ENCODE assay signal across 10 cellular contexts in genomic region chr11:13970986-13971385, GRCh38. TPM values are rescaled to one million over a fixed set of nuclear protein-coding genes. Genes with fewer than 3 reads are reported as not detected.
A peak's percentile ranks its signal among the peaks of the same experiment; 100 is the strongest.
DNase-seq lines count a peak whose midpoint lies in the region; ATAC-seq and TF ChIP-seq lines count a peak whose summit lies in the region.
"Had no signal": no experiment of that assay in that cellular context is flagged by ENCODE, and none has a peak within 500 bp of the region (broad histone marks: within the 10 kb centered on the region; RNA-seq: fewer than 3 reads in every experiment).

No MANE protein-coding gene starts in this region.

- no peak overlapping the region for H3K27ac Mint-ChIP-seq in immature natural killer cell

- H3K27me3 ChIP-seq in AG04450 (ENCODE audit: control insufficient read depth, insufficient read depth, low read length), result peaks cover 24% of the 10 kb centered on the region
- peaks cover 24% of the 10 kb centered on the region for H3K27me3 ChIP-seq in Panc1 (ENCODE audit: control insufficient read depth, insufficient read depth, low read length)
- H3K27me3 ChIP-seq in heart left ventricle, result peaks cover 0 to 38% (median 15%) of the 10 kb centered on the region in 9 donors
- H3K27me3 ChIP-seq in vagina, result no peaks in the 10 kb centered on the region
- H3K27me3 ChIP-seq in HAP-1 (ENCODE audit: low read depth), result peaks cover 21% of the 10 kb centered on the region

- CTCF ChIA-PET in AG04450 (lab: Charles Lee) (interaction anchor here (1.0 to 7.2 kb wide), 5 partner anchors 14 to 279 kb away, joined by 3 to 37 read pairs (median 4); no protein-coding TSS in a partner anchor), Panc1 (lab: Charles Lee) (no interaction called here)

- DNase-seq in AG04450 (ENCODE audit: low read depth, low spot score), result no peak
- DNase-seq in Panc1 (ENCODE audit: low read depth, low spot score), result no peak
- peak in 2 of 5 donors; percentile 28 to 54 for DNase-seq in heart left ventricle
- no peak for DNase-seq in vagina (ENCODE audit: extremely low spot score in 2 of 2)
- DNase-seq in immature natural killer cell, result no peak
- no peak for DNase-seq in HAP-1 (ENCODE audit: low spot score in 2 of 2)
- DNase-seq: T1000 had no signal

- TF ChIP-seq POLR2A in heart left ventricle (IDR thresholded peaks at IDR 0.05) (no peak), vagina (IDR thresholded peaks at IDR 0.05) (no peak)

- BruUV-seq in Panc1 (replicated peaks; lab: Mats Ljungman, UMichigan), result no TSS peak

- peaks cover 3 to 12% (median 5%) of the 10 kb centered on the region in 3 donors for H3K27me3 Mint-ChIP-seq in immature natural killer cell (ENCODE audit: low read depth in 3 of 3)

- H3K36me3 ChIP-seq in Panc1 (ENCODE audit: control insufficient read depth, insufficient read depth, low read length) (no peaks in the 10 kb centered on the region), heart left ventricle (no peaks in the 10 kb centered on the region), vagina (no peaks in the 10 kb centered on the region), HAP-1 (replicated peaks) (no peaks in the 10 kb centered on the region)

- H3K36me3 Mint-ChIP-seq in immature natural killer cell, result no peaks in the 10 kb centered on the region

- 56 to 64% (median 59%) methylated on average over 2 of the region's 2 CpGs for WGBS in heart left ventricle, 4 donors

- in situ Hi-C loops in Panc1 (cut with HindIII; ENCODE audit: low pct_unique_long_range_greater_than_20kb, low sequenced_read_pairs) (loop anchor here (25.0 kb wide), 1 partner anchor 266 kb away; no protein-coding TSS in a partner anchor), HAP-1 (cut with MboI; ENCODE audit: low sequenced_read_pairs) (no loop called here)

- H3K4me3 ChIP-seq in AG04450 (ENCODE audit: low read depth, low read length) (no peak overlapping the region), Panc1 (ENCODE audit: low read depth in 2 of 2, low read length in 2 of 2) (no peak overlapping the region), heart left ventricle (no peak overlapping the region), vagina (no peak overlapping the region), HAP-1 (no peak overlapping the region)

- intact Hi-C loops in Panc1 (cut with micrococcal nuclease; ENCODE audit: unreplicated experiment) (no loop called here), heart left ventricle (cut with DNase I) (loop anchor here in 3 of 10 donors (5.0 kb wide), 3 partner anchors 51 to 176 kb away; no protein-coding TSS in a partner anchor), vagina (cut with DNase I) (no loop called here)

- no peaks in the 10 kb centered on the region for H3K4me1 ChIP-seq in Panc1 (ENCODE audit: control insufficient read depth, insufficient read depth, low read length)
- peaks cover 0 to 23% (median 12%) of the 10 kb centered on the region in 12 donors for H3K4me1 ChIP-seq in heart left ventricle
- peaks cover 13% of the 10 kb centered on the region for H3K4me1 ChIP-seq in vagina
- no peaks in the 10 kb centered on the region for H3K4me1 ChIP-seq in HAP-1

- H3K4me3 Mint-ChIP-seq in immature natural killer cell, result no peak overlapping the region

- ATAC-seq in Panc1, result peak; percentile 83; the same call in 1 of the 2 replicates
- ATAC-seq in heart left ventricle, result peak in 3 of 4 donors; percentile 40 to 52 (median 49)
- no peak for ATAC-seq in HG02870 (IDR thresholded peaks at IDR 0.05; ENCODE audit: unreplicated experiment)

- H3K27ac ChIP-seq in AG04450 (ENCODE audit: low read depth, low read length), result no peak overlapping the region
- H3K27ac ChIP-seq in Panc1 (ENCODE audit: low read length), result no peak overlapping the region
- no peak overlapping the region for H3K27ac ChIP-seq in heart left ventricle
- no peak overlapping the region for H3K27ac ChIP-seq in vagina

- H3K9me3 Mint-ChIP-seq in immature natural killer cell, result no peaks in the 10 kb centered on the region

- peak; percentile 45 for TF ChIP-seq CTCF in AG04450 (IDR thresholded peaks at IDR 0.05; ENCODE audit: low read depth, low read length)
- TF ChIP-seq CTCF in GM12873 (IDR thresholded peaks at IDR 0.05; ENCODE audit: insufficient read depth, low read depth, low read length, missing control alignments), result peak; percentile 41
- peak; percentile 63 for TF ChIP-seq CTCF in Panc1 (IDR thresholded peaks at IDR 0.05)
- TF ChIP-seq CTCF in heart left ventricle (IDR thresholded peaks at IDR 0.05), result peak in 8 of 12 donors; percentile 10 to 45 (median 22)
- no peak for TF ChIP-seq CTCF in vagina (IDR thresholded peaks at IDR 0.05)

- H3K9me3 ChIP-seq in AG04450 (ENCODE audit: control insufficient read depth, insufficient read depth, low read length) (no peaks in the 10 kb centered on the region), Panc1 (ENCODE audit: control insufficient read depth, insufficient read depth, low read depth, low read length) (no peaks in the 10 kb centered on the region), heart left ventricle (no peaks in the 10 kb centered on the region), vagina (no peaks in the 10 kb centered on the region), HAP-1 (no peaks in the 10 kb centered on the region)

- no peaks in the 10 kb centered on the region for H3K4me1 Mint-ChIP-seq in immature natural killer cell

- POLR2A ChIA-PET in AG04450 (lab: Yijun Ruan, JAX) (no interaction called here), Panc1 (lab: Charles Lee) (no interaction called here)

RNA-seq across cellular contexts. Expression of gene SPON1, which starts 8.5 kb away (rescaled TPM):
- polyA plus RNA-seq in AG04450 (2011; rRNA removed) (0.30 and 0.53 TPM in 2 replicates), heart left ventricle (1 to 10 TPM; 1.6 to 9.5 TPM), immature natural killer cell (1 to 10 TPM in 1 of 3 donors, under 1 TPM in 2; 0.22 to 1.1 (median 0.74) TPM)
- 0.35 and 0.41 TPM in 2 replicates for polyA minus RNA-seq in AG04450 (2011; rRNA and poly(A)+ RNA removed)
- total RNA-seq in Panc1 (2021; ENCODE audit: unreplicated experiment) (0.10 TPM), heart left ventricle (10 to 100 TPM in 4 of 9 donors, 1 to 10 TPM in 5; 3.0 to 20.0 (median 6.8) TPM), vagina (31.7 TPM)
- polyA plus RNA-seq in Panc1 (2012; ENCODE audit: insufficient read length), result not detected
- polyA plus RNA-seq: endothelial cell of umbilical vein had no signal

Comparison
In these comparisons a context has a peak if more than half of its experiments do, and no peak if none do; other contexts are left out.
1. CTCF ChIP-seq: peak in AG04450 (single experiment), GM12873 (single experiment), Panc1 (single experiment) and heart left ventricle (8 of 12); none in vagina (0 of 3).